In the genomic region with DNA sequence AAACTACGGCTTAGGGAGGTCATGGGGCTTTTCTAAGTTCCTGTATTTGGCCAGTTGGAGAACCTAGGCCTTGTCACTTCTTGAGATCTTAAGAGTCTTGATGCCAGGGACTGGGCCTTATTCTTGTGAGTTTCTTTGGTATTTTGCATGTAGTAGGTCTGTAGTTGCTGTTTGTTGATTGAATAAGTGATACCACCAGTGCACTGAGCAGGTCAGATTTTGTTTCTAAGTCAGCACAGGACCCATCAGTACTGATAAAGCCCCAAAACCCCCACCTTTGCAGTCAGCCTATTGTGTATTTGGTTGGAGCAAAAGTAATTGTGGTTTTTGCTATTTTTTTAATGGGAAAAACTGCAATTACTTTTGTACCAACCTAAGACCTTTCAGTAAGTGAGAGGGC, we compare ENCODE assay signal across 1 cellular context.
TF ChIP-seq lines count a peak whose summit lies in the region.

No MANE protein-coding gene starts in this region.

TF ChIP-seq in IMR-90, 13 proteins besides CTCF, POLR2A, EP300 and RAD21:
- no peak for TF ChIP-seq CEBPB (IDR thresholded peaks at IDR 0.05; ENCODE audit: low read depth, low read length)
- no peak for TF ChIP-seq RFX5 (IDR thresholded peaks at IDR 0.05; ENCODE audit: low read depth, low read length)
- TF ChIP-seq BHLHE40 (IDR thresholded peaks at IDR 0.05; ENCODE audit: low read depth, low read length): no peak
- TF ChIP-seq CHD1 (IDR thresholded peaks at IDR 0.05; ENCODE audit: low read depth, low read length): no peak
- TF ChIP-seq, protein P1, sequence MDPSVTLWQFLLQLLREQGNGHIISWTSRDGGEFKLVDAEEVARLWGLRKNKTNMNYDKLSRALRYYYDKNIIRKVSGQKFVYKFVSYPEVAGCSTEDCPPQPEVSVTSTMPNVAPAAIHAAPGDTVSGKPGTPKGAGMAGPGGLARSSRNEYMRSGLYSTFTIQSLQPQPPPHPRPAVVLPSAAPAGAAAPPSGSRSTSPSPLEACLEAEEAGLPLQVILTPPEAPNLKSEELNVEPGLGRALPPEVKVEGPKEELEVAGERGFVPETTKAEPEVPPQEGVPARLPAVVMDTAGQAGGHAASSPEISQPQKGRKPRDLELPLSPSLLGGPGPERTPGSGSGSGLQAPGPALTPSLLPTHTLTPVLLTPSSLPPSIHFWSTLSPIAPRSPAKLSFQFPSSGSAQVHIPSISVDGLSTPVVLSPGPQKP (IDR thresholded peaks at IDR 0.05; ENCODE audit: borderline replicate concordance, low read depth, low read length): no peak
